43 cellular contexts compared by ENCODE assay signal in the genomic region with DNA sequence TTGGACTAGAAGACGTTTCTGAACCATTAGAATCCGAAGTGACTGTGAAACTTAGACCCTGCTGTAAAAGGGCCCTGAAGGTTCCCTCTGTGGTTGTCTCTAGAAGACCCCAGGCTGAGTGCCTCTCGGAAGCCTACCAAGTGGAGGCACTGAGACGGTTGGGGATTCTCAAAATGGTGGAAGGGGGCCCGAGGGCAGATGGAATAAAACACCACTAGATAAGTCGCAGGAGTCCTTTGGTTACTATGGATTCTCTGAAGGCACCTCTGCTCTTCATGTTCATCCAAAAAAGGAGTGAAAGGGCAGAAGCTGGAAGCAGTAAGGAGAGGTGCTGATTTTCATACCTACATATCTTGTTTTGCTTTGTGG. TPM values are rescaled to one million over a fixed set of nuclear protein-coding genes. Genes with fewer than 3 reads are reported as not detected.
"Had no signal": no experiment of that assay in that cellular context is flagged by ENCODE, and none has a peak within 500 bp of the region (broad histone marks: within the 10 kb centered on the region; RNA-seq: fewer than 3 reads in every experiment).

No MANE protein-coding gene starts in this region.

- H3K27me3 ChIP-seq: ascending aorta, body of pancreas had no signal

- DNase-seq: activated effector memory CD4-positive, alpha-beta T cell treated with anti-CD3 and anti-CD28 coated beads, Interleukin-2, amount 50 U/mL, for 16 hours; activated effector memory CD4-positive, alpha-beta T cell treated with Interleukin-2 at 50 U/mL for 16 hours; activated gamma-delta T cell; activated gamma-delta T cell treated with Interleukin-2 at 50 U/mL for 16 hours; activated naive CD4-positive, alpha-beta T cell; activated naive CD4-positive, alpha-beta T cell treated with anti-CD3 and anti-CD28 coated beads for 36 hours; activated naive CD4-positive, alpha-beta T cell treated with anti-CD3 and anti-CD28 coated beads, Interleukin-2, amount 10 ng/mL, durations not matched to agents 7 days and 5 days; activated naive CD4-positive, alpha-beta T cell treated with anti-CD3 and anti-CD28 coated beads, Interleukin-2, amount 50 U/mL, for 16 hours; activated naive CD4-positive, alpha-beta T cell treated with Interleukin-2 at 50 U/mL for 16 hours; activated naive CD8-positive, alpha-beta T cell treated with anti-CD3 and anti-CD28 coated beads for 36 hours; activated naive CD8-positive, alpha-beta T cell treated with anti-CD3 and anti-CD28 coated beads, Interleukin-2, amount 10 ng/mL, durations not matched to agents 7 days and 5 days; activated naive CD8-positive, alpha-beta T cell treated with anti-CD3 and anti-CD28 coated beads, Interleukin-2, amount 50 U/mL, for 24 hours; activated T-cell treated with anti-CD3 and anti-CD28 coated beads, Interleukin-2, amount 50 U/mL, for 1 hour; activated T-cell treated with anti-CD3 and anti-CD28 coated beads, Interleukin-2, amount 50 U/mL, for 24 hours; activated T-cell treated with anti-CD3 and anti-CD28 coated beads, Interleukin-2, amount 50 U/mL, for 4 hours; activated T-cell treated with anti-CD3 and anti-CD28 coated beads, Interleukin-2, amount 50 U/mL, for 48 hours; activated T-cell treated with anti-CD3 and anti-CD28 coated beads, Interleukin-2, amount 50 U/mL, for 72 hours; adrenal gland; amniotic stem cell; amygdala; anterior cingulate cortex; aorta; body of pancreas; brain microvascular endothelial cell; caudate nucleus; central memory CD4-positive, alpha-beta T cell; cerebellar nuclear complex had no signal

- H3K36me3 ChIP-seq: adrenal gland, ascending aorta, brain microvascular endothelial cell, breast epithelium, cardiac muscle cell had no signal

- H3K4me3 Mint-ChIP-seq: activated naive CD4-positive, alpha-beta T cell treated with anti-CD3 and anti-CD28 coated beads for 36 hours; activated naive CD4-positive, alpha-beta T cell treated with anti-CD3 and anti-CD28 coated beads, Interleukin-2, amount 10 ng/mL, durations not matched to agents 7 days and 5 days; activated naive CD4-positive, alpha-beta T cell treated with anti-CD3 and anti-CD28 coated beads, Interleukin-2, amount 50 U/mL, for 24 hours; activated naive CD8-positive, alpha-beta T cell; activated naive CD8-positive, alpha-beta T cell treated with anti-CD3 and anti-CD28 coated beads for 36 hours; activated naive CD8-positive, alpha-beta T cell treated with anti-CD3 and anti-CD28 coated beads, Interleukin-2, amount 10 ng/mL, durations not matched to agents 7 days and 5 days; activated naive CD8-positive, alpha-beta T cell treated with anti-CD3 and anti-CD28 coated beads, Interleukin-2, amount 50 U/mL, for 24 hours; activated T-cell treated with anti-CD3 and anti-CD28 coated beads, Interleukin-2, amount 50 U/mL, for 24 hours; activated T-cell treated with anti-CD3 and anti-CD28 coated beads, Interleukin-2, amount 50 U/mL, for 4 hours; activated T-cell treated with anti-CD3 and anti-CD28 coated beads, Interleukin-2, amount 50 U/mL, for 72 hours; activated T-helper 1 cell treated with anti-CD3 and anti-CD28 coated beads, Interleukin-12 subunit alpha, Interleukin-12 subunit beta, Interleukin-2, Interleukin-4 antibody, amounts not matched to agents 30 ng/mL and 10 ng/mL and 1 ng/mL, durations not matched to agents 14 hours and 24 hours and 36 hours; activated T-helper 17 cell treated with anti-CD3 and anti-CD28 coated beads, Interleukin-2, amount 50 U/mL, for 72 hours; brain; central memory CD8-positive, alpha-beta T cell had no signal

- H3K27ac Mint-ChIP-seq: activated naive CD4-positive, alpha-beta T cell treated with anti-CD3 and anti-CD28 coated beads for 36 hours; activated naive CD4-positive, alpha-beta T cell treated with anti-CD3 and anti-CD28 coated beads, Interleukin-2, amount 10 ng/mL, durations not matched to agents 7 days and 5 days; activated naive CD4-positive, alpha-beta T cell treated with anti-CD3 and anti-CD28 coated beads, Interleukin-2, amount 50 U/mL, for 24 hours; activated naive CD4-positive, alpha-beta T cell treated with anti-CD3 and anti-CD28 coated beads, Interleukin-2, amount 50 U/mL, for 72 hours; activated naive CD8-positive, alpha-beta T cell; activated naive CD8-positive, alpha-beta T cell treated with anti-CD3 and anti-CD28 coated beads for 36 hours; activated naive CD8-positive, alpha-beta T cell treated with anti-CD3 and anti-CD28 coated beads, Interleukin-2, amount 10 ng/mL, durations not matched to agents 7 days and 5 days; activated naive CD8-positive, alpha-beta T cell treated with anti-CD3 and anti-CD28 coated beads, Interleukin-2, amount 50 U/mL, for 24 hours; activated T-cell treated with anti-CD3 and anti-CD28 coated beads, Interleukin-2, amount 50 U/mL, for 24 hours; activated T-cell treated with anti-CD3 and anti-CD28 coated beads, Interleukin-2, amount 50 U/mL, for 72 hours; activated T-helper 1 cell treated with anti-CD3 and anti-CD28 coated beads, Interleukin-12 subunit alpha, Interleukin-12 subunit beta, Interleukin-2, Interleukin-4 antibody, amounts not matched to agents 30 ng/mL and 10 ng/mL and 1 ng/mL, durations not matched to agents 14 hours and 24 hours and 36 hours; activated T-helper 17 cell treated with anti-CD3 and anti-CD28 coated beads, Interleukin-2, amount 50 U/mL, for 72 hours; activated T-helper 2 cell treated with anti-CD3 and anti-CD28 coated beads, Interferon-gamma antibody, Interleukin-2, Interleukin-4, amounts not matched to agents 10 μg/mL and 5 μg/mL and 100 μg/mL, durations not matched to agents 14 hours and 24 hours and 36 hours; brain had no signal

- FAIRE-seq: astrocyte, bronchial epithelial cell had no signal

- ATAC-seq: activated naive CD4-positive, alpha-beta T cell treated with anti-CD3 and anti-CD28 coated beads, Interleukin-2, amount 50 U/mL, for 72 hours; activated naive CD8-positive, alpha-beta T cell treated with anti-CD3 and anti-CD28 coated beads, Interleukin-2, amount 50 U/mL, for 24 hours; activated T-cell treated with anti-CD3 and anti-CD28 coated beads, Interleukin-2, amount 50 U/mL, for 4 hours; activated T-cell treated with anti-CD3 and anti-CD28 coated beads, Interleukin-2, amount 50 U/mL, for 72 hours; activated T-helper 17 cell treated with anti-CD3 and anti-CD28 coated beads, Interleukin-2, amount 50 U/mL, for 72 hours; body of pancreas had no signal

- H3K9me3 Mint-ChIP-seq: activated naive CD4-positive, alpha-beta T cell treated with anti-CD3 and anti-CD28 coated beads, Interleukin-2, amount 10 ng/mL, durations not matched to agents 7 days and 5 days; activated naive CD8-positive, alpha-beta T cell treated with anti-CD3 and anti-CD28 coated beads, Interleukin-2, amount 50 U/mL, for 24 hours; activated T-helper 2 cell treated with anti-CD3 and anti-CD28 coated beads, Interferon-gamma antibody, Interleukin-2, Interleukin-4, amounts not matched to agents 10 μg/mL and 5 μg/mL and 100 μg/mL, durations not matched to agents 14 hours and 24 hours and 36 hours had no signal

- H3K4me3 ChIP-seq: adrenal gland, ascending aorta, body of pancreas, breast epithelium, cardiac muscle cell had no signal

- H3K4me1 Mint-ChIP-seq: activated naive CD4-positive, alpha-beta T cell treated with anti-CD3 and anti-CD28 coated beads, Interleukin-2, amount 10 ng/mL, durations not matched to agents 7 days and 5 days; activated naive CD4-positive, alpha-beta T cell treated with anti-CD3 and anti-CD28 coated beads, Interleukin-2, amount 50 U/mL, for 24 hours; activated naive CD8-positive, alpha-beta T cell treated with anti-CD3 and anti-CD28 coated beads for 36 hours; activated naive CD8-positive, alpha-beta T cell treated with anti-CD3 and anti-CD28 coated beads, Interleukin-2, amount 50 U/mL, for 24 hours; activated T-helper 17 cell treated with anti-CD3 and anti-CD28 coated beads, Interleukin-2, amount 50 U/mL, for 72 hours; central memory CD8-positive, alpha-beta T cell had no signal

- H3K36me3 Mint-ChIP-seq: activated naive CD4-positive, alpha-beta T cell treated with anti-CD3 and anti-CD28 coated beads, Interleukin-2, amount 10 ng/mL, durations not matched to agents 7 days and 5 days; activated naive CD4-positive, alpha-beta T cell treated with anti-CD3 and anti-CD28 coated beads, Interleukin-2, amount 50 U/mL, for 24 hours; activated naive CD8-positive, alpha-beta T cell treated with anti-CD3 and anti-CD28 coated beads for 36 hours; brain had no signal

- H3K27ac ChIP-seq: adrenal gland, ascending aorta, body of pancreas, brain microvascular endothelial cell, breast epithelium, cardiac muscle cell had no signal

- H3K4me1 ChIP-seq: adrenal gland, ascending aorta, body of pancreas, breast epithelium had no signal

- H3K9me3 ChIP-seq: adrenal gland, ascending aorta, body of pancreas, breast epithelium had no signal

RNA-seq across cellular contexts. Expression of a gene that starts 4.0 kb away (rescaled TPM):
- total RNA-seq: activated naive CD4-positive, alpha-beta T cell treated with anti-CD3 and anti-CD28 coated beads for 36 hours; activated naive CD4-positive, alpha-beta T cell treated with anti-CD3 and anti-CD28 coated beads, Interleukin-2, amount 50 U/mL, for 72 hours; activated naive CD8-positive, alpha-beta T cell treated with anti-CD3 and anti-CD28 coated beads for 36 hours; activated naive CD8-positive, alpha-beta T cell treated with anti-CD3 and anti-CD28 coated beads, Interleukin-2, amount 10 ng/mL, durations not matched to agents 7 days and 5 days; activated T-cell treated with anti-CD3 and anti-CD28 coated beads, Interleukin-2, amount 50 U/mL, for 4 hours; activated T-cell treated with anti-CD3 and anti-CD28 coated beads, Interleukin-2, amount 50 U/mL, for 72 hours; activated T-helper 1 cell treated with anti-CD3 and anti-CD28 coated beads, Interleukin-12 subunit alpha, Interleukin-12 subunit beta, Interleukin-2, Interleukin-4 antibody, amounts not matched to agents 30 ng/mL and 10 ng/mL and 1 ng/mL, durations not matched to agents 14 hours and 24 hours and 36 hours; activated T-helper 17 cell treated with anti-CD3 and anti-CD28 coated beads, Interleukin-2, amount 50 U/mL, for 72 hours; activated T-helper 2 cell treated with anti-CD3 and anti-CD28 coated beads, Interferon-gamma antibody, Interleukin-2, Interleukin-4, amounts not matched to agents 10 μg/mL and 5 μg/mL and 100 μg/mL, durations not matched to agents 14 hours and 24 hours and 36 hours; adrenal gland; aorta; ascending aorta; astrocyte; body of pancreas; breast epithelium; bronchial epithelial cell; cardiac muscle cell; cardiac septum; cerebellum; chondrocyte had no signal
- polyA plus RNA-seq: adrenal gland, aorta, cardiac muscle cell had no signal
